ENCODE assay signal across 15 cellular contexts in the genomic region with DNA sequence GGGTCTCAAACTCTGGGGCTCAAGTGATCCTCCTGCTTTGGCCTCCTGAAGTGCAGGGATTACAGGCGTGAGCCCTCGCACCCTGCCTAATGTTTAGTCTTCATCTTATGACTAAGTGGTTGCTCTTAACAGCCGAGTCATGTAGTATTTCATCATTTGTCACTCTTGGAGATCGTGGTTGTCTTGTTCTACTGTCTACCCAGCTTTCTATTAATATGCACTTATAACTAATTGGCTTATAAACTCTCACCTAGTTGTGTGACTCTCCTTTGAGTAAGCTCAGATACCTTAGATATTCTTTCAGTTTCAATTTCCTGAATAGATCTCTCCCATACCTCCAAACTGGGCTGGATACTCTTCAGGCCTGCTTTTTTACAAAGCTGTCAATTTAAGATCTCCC. TPM values are rescaled to one million over a fixed set of nuclear protein-coding genes. Genes with fewer than 3 reads are reported as not detected.
DNase-seq lines count a peak whose midpoint lies in the region; ATAC-seq, FAIRE-seq and TF ChIP-seq lines count a peak whose summit lies in the region.
"Had no signal": no experiment of that assay in that cellular context is flagged by ENCODE, and none has a peak within 500 bp of the region (broad histone marks: within the 10 kb centered on the region; RNA-seq: fewer than 3 reads in every experiment).

No MANE protein-coding gene starts in this region.

- 14% methylated on average over 1 of the region's 4 CpGs for WGBS in mesenchymal stem cell

- TF ChIP-seq POLR2A in GM12891 (IDR thresholded peaks at IDR 0.05; ENCODE audit: low read depth, low read length): no peak

- H3K9ac ChIP-seq in mesenchymal stem cell (ENCODE audit: low read length): no peak overlapping the region

- peak; percentile 11 for DNase-seq in activated CD4-positive, alpha-beta T cell treated with anti-CD3 and anti-CD28 coated beads for 36 hours
- no peak for DNase-seq in activated CD4-positive, alpha-beta T cell treated with anti-CD3 and anti-CD28 coated beads, Interleukin-2, amount 50 U/mL, for 4 hours
- DNase-seq in HT-29 (ENCODE audit: low spot score) (peak; percentile 25), mesenchymal stem cell (peak; percentile 53), NCI-H2029 (lab: John Stamatoyannopoulos, UW) (no peak), GM12891 (ENCODE audit: insufficient read length, low spot score) (no peak)
- no peak for DNase-seq in activated naive CD8-positive, alpha-beta T cell treated with anti-CD3 and anti-CD28 coated beads for 36 hours
- DNase-seq: activated B cell treated with CpG ODN at 0.5 μM for 24 hours; DMS79 treated with DMSO at 0.1 percent for 48 hours; glutamatergic neuron; NCI-H2107; stimulated activated CD4-positive, alpha-beta T cell treated with anti-CD3 and anti-CD28 coated beads, Interleukin-2, amount 100 ng/mL, for 48 hours; stomach had no signal

- H3K4me1 ChIP-seq in mesenchymal stem cell (ENCODE audit: control insufficient read depth, insufficient read depth, low read depth, low read length): no peaks in the 10 kb centered on the region

- H4K91ac ChIP-seq in mesenchymal stem cell (ENCODE audit: low read length): no peak overlapping the region

- peaks cover 3% of the 10 kb centered on the region for H3K9me3 Mint-ChIP-seq in activated CD4-positive, alpha-beta T cell treated with anti-CD3 and anti-CD28 coated beads for 36 hours (ENCODE audit: low read depth)
- H3K9me3 Mint-ChIP-seq in activated naive CD8-positive, alpha-beta T cell treated with anti-CD3 and anti-CD28 coated beads for 36 hours: no peaks in the 10 kb centered on the region

- no peak overlapping the region for H3K4me3 Mint-ChIP-seq in activated CD4-positive, alpha-beta T cell treated with anti-CD3 and anti-CD28 coated beads for 36 hours
- no peak overlapping the region for H3K4me3 Mint-ChIP-seq in activated naive CD8-positive, alpha-beta T cell treated with anti-CD3 and anti-CD28 coated beads for 36 hours
- H3K4me3 Mint-ChIP-seq: activated B cell treated with CpG ODN at 0.5 μM for 24 hours had no signal

- H2AK5ac ChIP-seq in mesenchymal stem cell (ENCODE audit: low read length, severe bottlenecking): no peak overlapping the region

- no peak overlapping the region for H2BK15ac ChIP-seq in mesenchymal stem cell (ENCODE audit: low read depth, poor library complexity, severe bottlenecking)

- H3K18ac ChIP-seq in mesenchymal stem cell (ENCODE audit: low read depth in 1 of 2, low read length in 2 of 2): no peak overlapping the region

- POLR2A ChIA-PET in activated CD4-positive, alpha-beta T cell treated with anti-CD3 and anti-CD28 coated beads for 36 hours (lab: Charles Lee): interaction anchor here (0.6 kb wide), 2 partner anchors 41 to 136 kb away, joined by 4 to 11 read pairs; no protein-coding TSS in a partner anchor

- H3K4me1 Mint-ChIP-seq in activated CD4-positive, alpha-beta T cell treated with anti-CD3 and anti-CD28 coated beads for 36 hours: peaks cover 19% of the 10 kb centered on the region
- H3K4me1 Mint-ChIP-seq in activated naive CD8-positive, alpha-beta T cell treated with anti-CD3 and anti-CD28 coated beads for 36 hours: peaks cover 13% of the 10 kb centered on the region

- H3K9me3 ChIP-seq in mesenchymal stem cell (ENCODE audit: control insufficient read depth, low read length): no peaks in the 10 kb centered on the region
- H3K9me3 ChIP-seq: stomach had no signal

- H2AFZ ChIP-seq in mesenchymal stem cell (ENCODE audit: low read depth, low read length): no peak overlapping the region

- no peak overlapping the region for H2BK12ac ChIP-seq in mesenchymal stem cell (ENCODE audit: low read length in 2 of 2)

- H3K4me3 ChIP-seq in mesenchymal stem cell (ENCODE audit: insufficient read depth in 1 of 2, low read depth in 1 of 2, low read length in 2 of 2): no peak overlapping the region
- H3K4me3 ChIP-seq: stomach had no signal

- no peak overlapping the region for H3K4ac ChIP-seq in mesenchymal stem cell (ENCODE audit: low read depth in 1 of 2, low read length in 2 of 2)

- H2BK120ac ChIP-seq in mesenchymal stem cell (ENCODE audit: low read depth, low read length): peak overlapping the region; percentile 8

- peak; percentile 83 for ATAC-seq in activated CD4-positive, alpha-beta T cell treated with anti-CD3 and anti-CD28 coated beads for 36 hours
- ATAC-seq in GM21528 (IDR thresholded peaks at IDR 0.05; ENCODE audit: low FRiP score, unreplicated experiment): no peak

- no peak for FAIRE-seq in GM12891 (lab: Jason Lieb, UNC)

- H3K36me3 ChIP-seq in mesenchymal stem cell (ENCODE audit: control insufficient read depth in 1 of 2, insufficient read depth in 2 of 2, low read depth in 1 of 2, low read length in 2 of 2): peaks cover 0 to 5% of the 10 kb centered on the region in 2 experiments
- H3K36me3 ChIP-seq: stomach had no signal

- H3K27ac Mint-ChIP-seq in activated CD4-positive, alpha-beta T cell treated with anti-CD3 and anti-CD28 coated beads for 36 hours: no peak overlapping the region
- H3K27ac Mint-ChIP-seq in activated naive CD8-positive, alpha-beta T cell treated with anti-CD3 and anti-CD28 coated beads for 36 hours: peak overlapping the region; percentile 21
- H3K27ac Mint-ChIP-seq: activated B cell treated with CpG ODN at 0.5 μM for 24 hours, progenitor cell of endocrine pancreas had no signal

- H3K79me1 ChIP-seq in mesenchymal stem cell (replicated peaks; ENCODE audit: low read length, poor library complexity, severe bottlenecking): peaks cover 18% of the 10 kb centered on the region

- H3K27ac ChIP-seq in mesenchymal stem cell (ENCODE audit: low read length, poor library complexity, severe bottlenecking): no peak overlapping the region

- intact Hi-C loops in activated CD4-positive, alpha-beta T cell treated with anti-CD3 and anti-CD28 coated beads for 36 hours (cut with DNase I, micrococcal nuclease): no loop called here

- H3K27me3 Mint-ChIP-seq in activated CD4-positive, alpha-beta T cell treated with anti-CD3 and anti-CD28 coated beads for 36 hours: no peaks in the 10 kb centered on the region
- no peaks in the 10 kb centered on the region for H3K27me3 Mint-ChIP-seq in activated naive CD8-positive, alpha-beta T cell treated with anti-CD3 and anti-CD28 coated beads for 36 hours
- H3K27me3 Mint-ChIP-seq: activated B cell treated with CpG ODN at 0.5 μM for 24 hours, progenitor cell of endocrine pancreas had no signal

- no peaks in the 10 kb centered on the region for H3K27me3 ChIP-seq in mesenchymal stem cell (ENCODE audit: control insufficient read depth in 1 of 2, insufficient read depth in 1 of 2, low read length in 2 of 2)
- H3K27me3 ChIP-seq: stomach had no signal

- CTCF ChIA-PET in activated CD4-positive, alpha-beta T cell treated with anti-CD3 and anti-CD28 coated beads for 36 hours (lab: Charles Lee): interaction anchor here (1.0 to 1.6 kb wide), 3 partner anchors 11 to 83 kb away, joined by 3 to 5 read pairs (median 4); no protein-coding TSS in a partner anchor

- H3K14ac ChIP-seq in mesenchymal stem cell (ENCODE audit: low read length in 2 of 2): no peak overlapping the region

- H4K8ac ChIP-seq in mesenchymal stem cell (ENCODE audit: low read length): no peak overlapping the region

- H3K4me2 ChIP-seq in mesenchymal stem cell (ENCODE audit: low read length, poor library complexity, severe bottlenecking): no peak overlapping the region

- no peak overlapping the region for H3K23ac ChIP-seq in mesenchymal stem cell (ENCODE audit: low read length in 2 of 2)

- peaks cover 6% of the 10 kb centered on the region for H3K36me3 Mint-ChIP-seq in activated CD4-positive, alpha-beta T cell treated with anti-CD3 and anti-CD28 coated beads for 36 hours (ENCODE audit: low read depth)
- peaks cover 6% of the 10 kb centered on the region for H3K36me3 Mint-ChIP-seq in activated naive CD8-positive, alpha-beta T cell treated with anti-CD3 and anti-CD28 coated beads for 36 hours

- no peak overlapping the region for H2BK5ac ChIP-seq in mesenchymal stem cell (ENCODE audit: low read depth, low read length, poor library complexity, severe bottlenecking)

TF ChIP-seq in GM12891, 5 proteins besides CTCF, POLR2A, EP300 and RAD21:
- TF ChIP-seq TAF1 (IDR thresholded peaks at IDR 0.05; ENCODE audit: low read depth, low read length) (no peak), SPI1 (IDR thresholded peaks at IDR 0.05; ENCODE audit: low read depth, low read length) (no peak), POU2F2 (IDR thresholded peaks at IDR 0.05; ENCODE audit: low read depth, low read length) (no peak), PAX5 (IDR thresholded peaks at IDR 0.05; ENCODE audit: insufficient read depth, low read length, severe bottlenecking) (no peak), POLR2AphosphoS5 (IDR thresholded peaks at IDR 0.05; ENCODE audit: low read depth, low read length) (no peak)
TF ChIP-seq in GM12891: peak in this region for 0.

RNA-seq across cellular contexts. Expression of a gene that starts 19.9 kb away (rescaled TPM):
- 10 to 100 TPM in 1 of 2 experiments, 1 to 10 TPM in 1; 9.7 to 10.4 TPM for total RNA-seq in activated CD4-positive, alpha-beta T cell treated with anti-CD3 and anti-CD28 coated beads for 36 hours
- total RNA-seq in HT-29 (2014; rRNA removed; shearing (Covaris generic)): 37.3 and 43.7 TPM in 2 replicates
- 1 to 10 TPM; 7.4 to 7.5 TPM for total RNA-seq in activated naive CD8-positive, alpha-beta T cell treated with anti-CD3 and anti-CD28 coated beads for 36 hours
- polyA plus RNA-seq in mesenchymal stem cell (2013, experiment 1 of 2): 22.8 TPM
- 22.9 TPM for polyA plus RNA-seq in mesenchymal stem cell (2013, experiment 2 of 2)
- 2.4 TPM for polyA plus RNA-seq in GM12891 (2012; ENCODE audit: low read depth, missing spikeins)

Comparison
In these comparisons a context has a peak if more than half of its experiments do, and no peak if none do; other contexts are left out.
1. DNase-seq: peak in activated CD4-positive, alpha-beta T cell treated with anti-CD3 and anti-CD28 coated beads for 36 hours (single experiment), HT-29 (single experiment) and mesenchymal stem cell (single experiment); none in activated CD4-positive, alpha-beta T cell treated with anti-CD3 and anti-CD28 coated beads, Interleukin-2, amount 50 U/mL, for 4 hours (0 of 2), activated naive CD8-positive, alpha-beta T cell treated with anti-CD3 and anti-CD28 coated beads for 36 hours (single experiment), NCI-H2029 (single experiment) and GM12891 (single experiment).